Comparison of ENCODE assay signal across 13 cellular contexts in the genomic region with DNA sequence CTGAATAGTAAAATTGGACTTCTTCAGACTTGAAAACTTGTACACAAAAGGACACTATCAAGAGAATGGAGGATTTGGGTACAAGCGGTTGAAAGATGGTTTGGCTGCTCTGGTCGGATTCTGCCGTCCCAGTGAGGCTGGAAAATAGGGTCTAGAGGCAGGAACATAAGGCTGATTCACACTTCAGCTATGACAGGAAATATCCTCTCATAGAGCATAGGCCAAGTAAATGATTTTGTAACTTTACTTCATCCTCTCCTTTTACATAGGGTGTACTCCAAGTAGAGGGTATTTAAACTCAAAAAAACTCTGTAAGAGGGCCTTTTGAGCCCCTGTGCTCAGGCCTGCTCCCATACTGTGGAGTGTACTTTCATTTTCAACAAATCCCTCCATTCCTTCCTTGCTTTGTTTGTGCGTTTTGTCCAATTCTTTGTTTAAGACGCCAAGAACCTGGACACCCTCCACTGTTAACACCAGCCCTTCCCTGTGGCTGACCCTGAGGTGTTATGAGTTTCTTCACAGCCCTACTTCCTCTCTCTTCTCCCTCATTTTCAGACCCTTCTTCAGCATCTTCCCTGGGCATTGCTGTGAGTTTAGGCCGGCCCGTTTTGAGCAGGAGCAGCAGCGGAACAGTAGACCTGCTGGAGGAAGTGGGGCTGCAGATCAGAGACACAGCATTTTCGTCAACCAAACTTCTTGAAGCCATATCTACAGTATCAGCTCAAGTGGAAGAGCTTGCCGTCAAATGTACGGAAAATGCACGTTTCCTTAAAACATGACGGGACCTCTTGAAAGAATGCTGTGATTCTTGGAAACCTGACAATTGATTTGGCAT. TPM values are rescaled to one million over a fixed set of nuclear protein-coding genes. Genes with fewer than 3 reads are reported as not detected.
A peak's percentile ranks its signal among the peaks of the same experiment; 100 is the strongest.
DNase-seq lines count a peak whose midpoint lies in the region; ATAC-seq, FAIRE-seq and TF ChIP-seq lines count a peak whose summit lies in the region.
"Had no signal": no experiment of that assay in that cellular context is flagged by ENCODE, and none has a peak within 500 bp of the region (broad histone marks: within the 10 kb centered on the region; RNA-seq: fewer than 3 reads in every experiment).

No MANE protein-coding gene starts in this region.

- H3K4me2 ChIP-seq in DOHH2 (ENCODE audit: low read length), result peak overlapping the region; percentile 62

- no peaks in the 10 kb centered on the region for H3K9me2 ChIP-seq in DOHH2 (replicated peaks; ENCODE audit: control insufficient read depth, low read length)

- H3K27ac Mint-ChIP-seq in activated naive CD4-positive, alpha-beta T cell treated with anti-CD3 and anti-CD28 coated beads, Interleukin-2, amount 50 U/mL, for 72 hours, result peak overlapping the region; percentile 87 to 95
- peak overlapping the region; percentile 73 to 95 (median 88) for H3K27ac Mint-ChIP-seq in naive thymus-derived CD8-positive, alpha-beta T cell

- ATAC-seq in activated naive CD4-positive, alpha-beta T cell treated with anti-CD3 and anti-CD28 coated beads, Interleukin-2, amount 50 U/mL, for 72 hours, result peak; percentile 28 to 63
- ATAC-seq in naive thymus-derived CD8-positive, alpha-beta T cell, result peak; percentile 69 to 86
- ATAC-seq in GM21737 (IDR thresholded peaks at IDR 0.05; ENCODE audit: unreplicated experiment), result no peak
- ATAC-seq: pancreas had no signal

- peaks cover 10 to 34% (median 27%) of the 10 kb centered on the region in 4 donors for H3K4me1 Mint-ChIP-seq in naive thymus-derived CD8-positive, alpha-beta T cell

- H3K36me3 ChIP-seq in DOHH2 (ENCODE audit: control insufficient read depth, low read length) (no peaks in the 10 kb centered on the region), SJSA1 (no peaks in the 10 kb centered on the region)
- H3K36me3 ChIP-seq: pancreas had no signal

- peaks cover 0 to 17% of the 10 kb centered on the region in 2 donors for H3K36me3 Mint-ChIP-seq in activated naive CD4-positive, alpha-beta T cell treated with anti-CD3 and anti-CD28 coated beads, Interleukin-2, amount 50 U/mL, for 72 hours
- H3K36me3 Mint-ChIP-seq in naive thymus-derived CD8-positive, alpha-beta T cell, result peaks cover 5 to 17% (median 8%) of the 10 kb centered on the region in 3 donors

- peak overlapping the region; percentile 63 to 89 (median 76) for H3K4me3 Mint-ChIP-seq in naive thymus-derived CD8-positive, alpha-beta T cell

- H3K4me3 ChIP-seq in DOHH2 (ENCODE audit: low read length) (peak overlapping the region; percentile 55), SJSA1 (no peak overlapping the region)
- H3K4me3 ChIP-seq: GM23248, pancreas had no signal

- H4K20me1 ChIP-seq in DOHH2 (ENCODE audit: control insufficient read depth, insufficient read depth, low read depth, low read length), result no peaks in the 10 kb centered on the region

- H3K27me3 Mint-ChIP-seq in naive thymus-derived CD8-positive, alpha-beta T cell, result no peaks in the 10 kb centered on the region

- H3K27me3 ChIP-seq in DOHH2 (ENCODE audit: control insufficient read depth, low read length), result no peaks in the 10 kb centered on the region
- H3K27me3 ChIP-seq in SJSA1 (replicated peaks), result no peaks in the 10 kb centered on the region
- H3K27me3 ChIP-seq: pancreas had no signal

- H3K79me2 ChIP-seq in DOHH2 (ENCODE audit: control insufficient read depth, low read length), result no peaks in the 10 kb centered on the region

- no peak overlapping the region for H3K27ac ChIP-seq in DOHH2 (ENCODE audit: low read depth, low read length)
- peak overlapping the region; percentile 58; the same call in 1 of the 2 replicates for H3K27ac ChIP-seq in SJSA1
- H3K27ac ChIP-seq: GM23248, HL-60, pancreas had no signal

- POLR2A ChIA-PET in naive thymus-derived CD8-positive, alpha-beta T cell (lab: Charles Lee), result no interaction called here

- H3K9me3 ChIP-seq in DOHH2 (ENCODE audit: control insufficient read depth, insufficient read depth, low read length) (no peaks in the 10 kb centered on the region), SJSA1 (replicated peaks) (no peaks in the 10 kb centered on the region)
- H3K9me3 ChIP-seq: pancreas had no signal

- no peak for FAIRE-seq in D721Med (lab: Jason Lieb, UNC)

- TF ChIP-seq CTCF in DOHH2 (IDR thresholded peaks at IDR 0.05; ENCODE audit: low read depth, low read length, poor library complexity, severe bottlenecking) (no peak), D721Med (IDR thresholded peaks at IDR 0.05; ENCODE audit: insufficient read depth, missing control alignments) (no peak)

- H3K4me1 ChIP-seq in DOHH2 (ENCODE audit: control insufficient read depth, low read length), result peaks cover 24% of the 10 kb centered on the region
- H3K4me1 ChIP-seq in SJSA1 (replicated peaks), result peaks cover 22% of the 10 kb centered on the region
- H3K4me1 ChIP-seq: pancreas had no signal

- DNase-seq in SJSA1 (ENCODE audit: low read depth in 1 of 2, low spot score in 2 of 2) (peak in 1 of 2 experiments; percentile 25), D721Med (ENCODE audit: insufficient read length, low spot score) (no peak), NCI-H187 treated with DMSO at 0.1 percent for 48 hours (lab: John Stamatoyannopoulos, UW) (no peak), epidermal melanocyte (ENCODE audit: insufficient read length, low spot score) (no peak)
- DNase-seq in activated naive CD4-positive, alpha-beta T cell treated with anti-CD3 and anti-CD28 coated beads, Interleukin-2, amount 50 U/mL, for 72 hours (ENCODE audit: low spot score in 2 of 2), result peak in 1 of 2 donors; percentile 4
- peak in 3 of 10 donors; percentile 16 to 17 (median 17) for DNase-seq in naive thymus-derived CD8-positive, alpha-beta T cell
- DNase-seq: GM23248, NCI-H510A, pancreas had no signal

- H3K9me3 Mint-ChIP-seq in activated naive CD4-positive, alpha-beta T cell treated with anti-CD3 and anti-CD28 coated beads, Interleukin-2, amount 50 U/mL, for 72 hours, result peaks cover 0 to 8% of the 10 kb centered on the region in 2 donors
- peaks cover 0 to 7% (median 0%) of the 10 kb centered on the region in 9 donors for H3K9me3 Mint-ChIP-seq in naive thymus-derived CD8-positive, alpha-beta T cell

- H3F3A ChIP-seq in DOHH2 (ENCODE audit: control insufficient read depth, insufficient read depth), result no peaks in the 10 kb centered on the region

RNA-seq across cellular contexts. Expression of gene PGAM4, which starts 7.2 kb away (rescaled TPM):
- not detected in 2 replicates for total RNA-seq in SJSA1 (2014; rRNA removed; shearing (Covaris generic))
- total RNA-seq in activated naive CD4-positive, alpha-beta T cell treated with anti-CD3 and anti-CD28 coated beads, Interleukin-2, amount 50 U/mL, for 72 hours, result under 1 TPM in 1 of 2 donors, not detected in 1; 0.53 TPM
- not detected for total RNA-seq in naive thymus-derived CD8-positive, alpha-beta T cell
- not detected for polyA plus RNA-seq in naive thymus-derived CD8-positive, alpha-beta T cell
- total RNA-seq: glomerular endothelial cell, GM23248, pancreas had no signal
- polyA plus RNA-seq: GM23248, pancreas had no signal

RNA-seq across cellular contexts. Expression of gene ATP7A, which starts 51.8 kb away (rescaled TPM):
- 20.2 and 26.5 TPM in 2 replicates for total RNA-seq in SJSA1 (2014; rRNA removed; shearing (Covaris generic))
- total RNA-seq in activated naive CD4-positive, alpha-beta T cell treated with anti-CD3 and anti-CD28 coated beads, Interleukin-2, amount 50 U/mL, for 72 hours, result 10 to 100 TPM in 1 of 2 donors, 1 to 10 TPM in 1; 8.1 to 14.7 TPM
- total RNA-seq in naive thymus-derived CD8-positive, alpha-beta T cell, result 10 to 100 TPM; 13.2 to 13.8 TPM
- 1 to 10 TPM; 5.1 to 7.0 (median 5.8) TPM for polyA plus RNA-seq in naive thymus-derived CD8-positive, alpha-beta T cell
